ENCODE assay signal across 10 cellular contexts in the genomic region with DNA sequence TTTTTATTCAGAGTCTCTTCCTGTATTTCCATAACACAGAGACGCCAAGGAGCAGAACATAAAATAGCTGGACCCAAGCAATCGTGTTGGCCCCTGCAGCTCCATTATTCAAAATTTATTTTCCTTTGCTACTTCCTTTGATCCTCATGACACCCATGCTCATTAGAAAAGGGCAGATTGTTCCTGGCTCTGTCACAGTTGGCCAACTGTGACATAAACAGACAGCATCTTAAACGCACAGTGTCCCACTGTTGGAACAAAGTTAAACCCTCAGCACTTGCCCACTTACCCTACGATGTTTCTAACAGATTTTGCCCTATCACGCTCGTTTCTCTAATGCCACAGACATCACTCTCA. TPM values are rescaled to one million over a fixed set of nuclear protein-coding genes. Genes with fewer than 3 reads are reported as not detected.
A peak's percentile ranks its signal among the peaks of the same experiment; 100 is the strongest.
DNase-seq lines count a peak whose midpoint lies in the region; ATAC-seq, FAIRE-seq and TF ChIP-seq lines count a peak whose summit lies in the region.
"Had no signal": no experiment of that assay in that cellular context is flagged by ENCODE, and none has a peak within 500 bp of the region (broad histone marks: within the 10 kb centered on the region; RNA-seq: fewer than 3 reads in every experiment).

No MANE protein-coding gene starts in this region.

- peaks cover 99% of the 10 kb centered on the region for H3K4me1 ChIP-seq in HepG2 (ENCODE audit: insufficient read depth, low read length)
- H3K4me1 ChIP-seq in skeletal muscle satellite cell (ENCODE audit: control insufficient read depth, insufficient read depth, low read length), result peaks cover 60% of the 10 kb centered on the region
- H3K4me1 ChIP-seq: HAP-1 had no signal

- H3K79me2 ChIP-seq in HepG2 (ENCODE audit: insufficient read depth, low read length), result no peaks in the 10 kb centered on the region

- H3K27me3 Mint-ChIP-seq in HFFc6 (ENCODE audit: insufficient read depth) (no peaks in the 10 kb centered on the region), chondrocyte (ENCODE audit: low read depth) (no peaks in the 10 kb centered on the region)
- H3K27me3 Mint-ChIP-seq: activated naive CD8-positive, alpha-beta T cell treated with anti-CD3 and anti-CD28 coated beads, Interleukin-2, amount 10 ng/mL, durations not matched to agents 7 days and 5 days had no signal

- no peak for DNase-seq in HFFc6
- no peak for DNase-seq in chondrocyte (ENCODE audit: low spot score)
- no peak for DNase-seq in HepG2 (ENCODE audit: low spot score)
- no peak for DNase-seq in posterior cingulate gyrus
- no peak for DNase-seq in activated CD8-positive, alpha-beta memory T cell treated with anti-CD3 and anti-CD28 coated beads for 24 hours
- no peak for DNase-seq in UCSD-AML1 (lab: John Stamatoyannopoulos, UW; ENCODE audit: unreplicated experiment)
- no peak for DNase-seq in GM13977 (ENCODE audit: low spot score)
- DNase-seq: activated naive CD8-positive, alpha-beta T cell treated with anti-CD3 and anti-CD28 coated beads, Interleukin-2, amount 10 ng/mL, durations not matched to agents 7 days and 5 days had no signal

- H3K36me3 Mint-ChIP-seq in HFFc6 (ENCODE audit: low read depth) (peaks cover 3% of the 10 kb centered on the region; the same call in 1 of the 2 replicates), chondrocyte (ENCODE audit: low read depth) (no peaks in the 10 kb centered on the region)

- H3K4me3 ChIP-seq in HepG2 (replicated peaks in 1 of 3; ENCODE audit: insufficient read depth in 1 of 3, low read depth in 2 of 3, low read length in 3 of 3), result no peak overlapping the region
- peak overlapping the region; percentile 12 for H3K4me3 ChIP-seq in skeletal muscle satellite cell (ENCODE audit: low read length)
- H3K4me3 ChIP-seq: HAP-1 had no signal

- H3K4me2 ChIP-seq in HepG2 (ENCODE audit: low read depth, low read length) (no peak overlapping the region), skeletal muscle satellite cell (ENCODE audit: low read length) (peak overlapping the region; percentile 34)

- in situ Hi-C loops in HepG2 (cut with HindIII; ENCODE audit: extremely low pct_ligation_motif_present, low pct_unique_long_range_greater_than_20kb), result loop anchor here (10.0 kb wide), 1 partner anchor 77 kb away; no protein-coding TSS in a partner anchor
- in situ Hi-C loops in GM13977 (cut with MboI; ENCODE audit: low pct_unique_long_range_greater_than_20kb, low sequenced_read_pairs, unreplicated experiment), result loop anchor here (10.0 kb wide), 2 partner anchors 217 to 417 kb away; no protein-coding TSS in a partner anchor

- H3K9ac ChIP-seq in HepG2 (ENCODE audit: insufficient read depth, low read depth, low read length) (0 out of 2 replicates have a peak overlapping the region, but pooled peaks have one; percentile 8), skeletal muscle satellite cell (ENCODE audit: low read depth, low read length) (peak overlapping the region; percentile 72)

- no peak overlapping the region for H2AFZ ChIP-seq in HepG2 (ENCODE audit: low read length)

- intact Hi-C loops in HepG2 (cut with micrococcal nuclease; ENCODE audit: unreplicated experiment), result loop anchor here (1.0 to 5.0 kb wide), 3 partner anchors 8 to 330 kb away; a partner anchor contains a TSS
- intact Hi-C loops in posterior cingulate gyrus (cut with DNase I), result no loop called here

- CTCF ChIA-PET in HepG2 (lab: Yijun Ruan, JAX; ENCODE audit: low intra/inter-chr PET ratio, low total read pairs), result no interaction called here

- H3K4me3 Mint-ChIP-seq in HFFc6 (peak overlapping the region; percentile 61), chondrocyte (ENCODE audit: unreplicated experiment) (no peak overlapping the region)
- H3K4me3 Mint-ChIP-seq: activated naive CD8-positive, alpha-beta T cell treated with anti-CD3 and anti-CD28 coated beads, Interleukin-2, amount 10 ng/mL, durations not matched to agents 7 days and 5 days had no signal

- no peak for ATAC-seq in HepG2

- H3K36me3 ChIP-seq in HepG2 (replicated peaks in 1 of 2; ENCODE audit: control insufficient read depth in 1 of 2, insufficient read depth in 2 of 2, low read length in 2 of 2) (no peaks in the 10 kb centered on the region), skeletal muscle satellite cell (ENCODE audit: insufficient read depth, low read length) (no peaks in the 10 kb centered on the region)
- H3K36me3 ChIP-seq: HAP-1 had no signal

- H3K9me3 ChIP-seq in HepG2 (ENCODE audit: low read length) (no peaks in the 10 kb centered on the region), skeletal muscle satellite cell (replicated peaks; ENCODE audit: low read length) (no peaks in the 10 kb centered on the region)
- H3K9me3 ChIP-seq: HAP-1 had no signal

- WGBS in HepG2 (ENCODE audit: low lambda C conversion rate), result 89% methylated on average over 6 of the region's 6 CpGs

- peak overlapping the region; percentile 87 for H3K27ac Mint-ChIP-seq in HFFc6
- peak overlapping the region; percentile 76 for H3K27ac Mint-ChIP-seq in chondrocyte (ENCODE audit: unreplicated experiment)
- H3K27ac Mint-ChIP-seq: activated naive CD8-positive, alpha-beta T cell treated with anti-CD3 and anti-CD28 coated beads, Interleukin-2, amount 10 ng/mL, durations not matched to agents 7 days and 5 days had no signal

- POLR2A ChIA-PET in HepG2 (lab: Yijun Ruan, JAX), result interaction anchor here (1.0 to 3.7 kb wide), 4 partner anchors 30 to 115 kb away, joined by 3 to 17 read pairs (median 4); a partner anchor contains a TSS

- TF ChIP-seq CTCF in HFFc6 (IDR thresholded peaks at IDR 0.05) (no peak), chondrocyte (IDR thresholded peaks at IDR 0.05) (no peak), HepG2 (CRISPR knock-in tag; IDR thresholded peaks at IDR 0.05) (no peak), GM13977 (IDR thresholded peaks at IDR 0.05; ENCODE audit: extremely low read depth, insufficient read depth, missing control alignments) (no peak)

- no peaks in the 10 kb centered on the region for H3K9me3 Mint-ChIP-seq in HFFc6
- no peaks in the 10 kb centered on the region for H3K9me3 Mint-ChIP-seq in chondrocyte (ENCODE audit: low read depth)
- H3K9me3 Mint-ChIP-seq: activated naive CD8-positive, alpha-beta T cell treated with anti-CD3 and anti-CD28 coated beads, Interleukin-2, amount 10 ng/mL, durations not matched to agents 7 days and 5 days had no signal

- FAIRE-seq in HepG2 (lab: Jason Lieb, UNC), result no peak

- TF ChIP-seq RAD21 in HepG2 (CRISPR knock-in tag; IDR thresholded peaks at IDR 0.05), result no peak

- no peaks in the 10 kb centered on the region for H4K20me1 ChIP-seq in HepG2 (ENCODE audit: insufficient read depth, low read length)

- TF ChIP-seq POLR2A in HepG2 (IDR thresholded peaks at IDR 0.05; ENCODE audit: insufficient read depth in 1 of 2, low read depth in 2 of 2, low read length in 2 of 2), result no peak

- H3K27me3 ChIP-seq in HepG2 (ENCODE audit: control insufficient read depth in 1 of 2, insufficient read depth in 2 of 2, low read length in 2 of 2) (no peaks in the 10 kb centered on the region), skeletal muscle satellite cell (ENCODE audit: control insufficient read depth, insufficient read depth, low read length) (no peaks in the 10 kb centered on the region)

- no peak for TF ChIP-seq EP300 in HepG2 (IDR thresholded peaks at IDR 0.05; ENCODE audit: low read depth in 2 of 2, low read length in 2 of 2)
- TF ChIP-seq EP300 in HepG2 (CRISPR knock-in tag; IDR thresholded peaks at IDR 0.05; ENCODE audit: borderline replicate concordance), result no peak

- H3K4me1 Mint-ChIP-seq in HFFc6 (ENCODE audit: low read depth), result peaks cover 62% of the 10 kb centered on the region
- peaks cover 72% of the 10 kb centered on the region for H3K4me1 Mint-ChIP-seq in chondrocyte (ENCODE audit: low read depth)

- H3K27ac ChIP-seq in HepG2 (ENCODE audit: extremely low read length, insufficient read depth, low read length), result no peak overlapping the region

- BruUV-seq in HepG2 (replicated peaks; lab: Mats Ljungman, UMichigan), result no TSS peak

TF ChIP-seq in HepG2, 621 proteins besides CTCF, POLR2A, EP300 and RAD21 (continues in another document):
- peak; percentile 25; the same call in 1 of the 2 replicates for TF ChIP-seq PHF21A (CRISPR knock-in tag; IDR thresholded peaks at IDR 0.05)

RNA-seq across cellular contexts. Expression of a gene that starts 35.9 kb away (rescaled TPM):
- under 1 TPM in 2 of 6 experiments, not detected in 4; 0.25 to 0.36 TPM for total RNA-seq in HFFc6 (2021; fragmentation: NEBNext Ultra II Directional; extraction: Animal tissue kit (Norgen Biotek cat#: 25700))
- total RNA-seq in chondrocyte (not detected in 3 replicates), HepG2 (2016; rRNA removed; fragmentation: Illumina TruSeq; extraction: Trizol) (1.9 and 3.6 TPM in 2 replicates)
- 0.88 and 1.0 TPM in 2 replicates for total RNA-seq in HepG2 (2016; cell fraction: cytosol; rRNA removed; fragmentation: Illumina TruSeq; extraction: Trizol; ENCODE audit: low read depth)
- 2.6 and 4.1 TPM in 2 replicates for total RNA-seq in HepG2 (2016; cell fraction: insoluble cytoplasmic fraction; rRNA removed; fragmentation: Illumina TruSeq; extraction: Trizol)
- 0.93 and 1.1 TPM in 2 replicates for total RNA-seq in HepG2 (2016; cell fraction: membrane; rRNA removed; fragmentation: Illumina TruSeq; extraction: Trizol)
- 2.8 and 3.1 TPM in 2 replicates for total RNA-seq in HepG2 (2016; cell fraction: nucleus; rRNA removed; fragmentation: Illumina TruSeq; extraction: Trizol)
- 4.7 and 7.3 TPM in 2 replicates for polyA plus RNA-seq in HepG2 (2011; rRNA removed)
- polyA plus RNA-seq in HepG2 (2011; cell fraction: cytosol; rRNA removed), result 6.0 and 6.1 TPM in 2 replicates
- polyA plus RNA-seq in HepG2 (2011; cell fraction: nucleus; rRNA removed), result 2.0 and 2.8 TPM in 2 replicates
- 3.1 and 4.5 TPM in 2 replicates for polyA plus RNA-seq in HepG2 (2012)
- polyA plus RNA-seq in HepG2 (2016; cell fraction: cytosol; fragmentation: Illumina TruSeq; extraction: Trizol; ENCODE audit: low read depth), result 1.2 and 1.3 TPM in 2 replicates
- polyA plus RNA-seq in HepG2 (2016; cell fraction: insoluble cytoplasmic fraction; fragmentation: Illumina TruSeq; extraction: Trizol; ENCODE audit: low read depth), result 1.8 and 3.2 TPM in 2 replicates
- 0.65 and 1.0 TPM in 2 replicates for polyA plus RNA-seq in HepG2 (2016; cell fraction: membrane; fragmentation: Illumina TruSeq; extraction: Trizol; ENCODE audit: low read depth)
- 3.7 and 3.8 TPM in 2 replicates for polyA plus RNA-seq in HepG2 (2016; cell fraction: nucleus; fragmentation: Illumina TruSeq; extraction: Trizol; ENCODE audit: insufficient read depth, low read depth)
- polyA minus RNA-seq in HepG2 (2011; rRNA and poly(A)+ RNA removed; ENCODE audit: low replicate concordance), result 4.2 TPM in 1 of 2 replicates, not detected in the other
- 3.3 and 3.6 TPM in 2 replicates for polyA minus RNA-seq in HepG2 (2011; cell fraction: cytosol; rRNA and poly(A)+ RNA removed)
- 2.3 and 2.5 TPM in 2 replicates for polyA minus RNA-seq in HepG2 (2011; cell fraction: nucleus; rRNA and poly(A)+ RNA removed)
- total RNA-seq in skeletal muscle satellite cell (2012; rRNA removed), result 0.76 and 1.5 TPM in 2 replicates
